Comparison of ENCODE assay signal across 1 cellular context in the genomic region with DNA sequence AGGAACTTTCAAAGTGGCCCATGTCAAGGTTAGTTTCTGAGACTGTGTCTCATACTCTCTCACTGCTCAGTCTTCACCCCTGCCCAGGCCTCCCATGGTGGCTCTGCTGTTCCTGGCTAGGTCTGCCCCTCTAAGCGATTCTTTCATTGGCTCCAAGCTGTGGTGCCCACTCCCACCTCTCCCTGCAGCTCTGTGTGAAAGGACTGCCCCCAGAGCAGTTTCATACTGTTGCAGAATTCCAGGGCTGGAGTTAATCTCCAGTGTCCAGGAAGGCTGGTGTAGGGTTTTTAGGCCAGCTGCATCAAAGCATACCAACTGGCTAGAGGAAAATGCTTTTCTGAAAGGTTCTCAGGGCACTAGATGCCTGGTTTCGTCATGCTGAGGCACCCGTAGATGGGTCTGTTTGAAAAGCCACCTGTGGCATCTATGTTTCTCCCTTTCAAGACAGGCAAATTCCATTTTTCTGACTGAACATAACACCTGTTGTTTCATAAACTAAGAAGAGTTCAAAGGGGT.
TF ChIP-seq lines count a peak whose summit lies in the region.

No MANE protein-coding gene starts in this region.

TF ChIP-seq in IMR-90, 13 proteins besides CTCF, POLR2A, EP300 and RAD21:
- no peak for TF ChIP-seq SMC3 (IDR thresholded peaks at IDR 0.05; ENCODE audit: low read depth, low read length)
- TF ChIP-seq NFE2L2 (IDR thresholded peaks at IDR 0.05; ENCODE audit: low read depth, low read length), result no peak
- TF ChIP-seq, protein P1, sequence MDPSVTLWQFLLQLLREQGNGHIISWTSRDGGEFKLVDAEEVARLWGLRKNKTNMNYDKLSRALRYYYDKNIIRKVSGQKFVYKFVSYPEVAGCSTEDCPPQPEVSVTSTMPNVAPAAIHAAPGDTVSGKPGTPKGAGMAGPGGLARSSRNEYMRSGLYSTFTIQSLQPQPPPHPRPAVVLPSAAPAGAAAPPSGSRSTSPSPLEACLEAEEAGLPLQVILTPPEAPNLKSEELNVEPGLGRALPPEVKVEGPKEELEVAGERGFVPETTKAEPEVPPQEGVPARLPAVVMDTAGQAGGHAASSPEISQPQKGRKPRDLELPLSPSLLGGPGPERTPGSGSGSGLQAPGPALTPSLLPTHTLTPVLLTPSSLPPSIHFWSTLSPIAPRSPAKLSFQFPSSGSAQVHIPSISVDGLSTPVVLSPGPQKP (IDR thresholded peaks at IDR 0.05; ENCODE audit: borderline replicate concordance, low read depth, low read length), result no peak
- no peak for TF ChIP-seq RFX5 (IDR thresholded peaks at IDR 0.05; ENCODE audit: low read depth, low read length)
- TF ChIP-seq RCOR1 (IDR thresholded peaks at IDR 0.05; ENCODE audit: insufficient replicate concordance, low read length), result no peak
- TF ChIP-seq, protein P2, sequence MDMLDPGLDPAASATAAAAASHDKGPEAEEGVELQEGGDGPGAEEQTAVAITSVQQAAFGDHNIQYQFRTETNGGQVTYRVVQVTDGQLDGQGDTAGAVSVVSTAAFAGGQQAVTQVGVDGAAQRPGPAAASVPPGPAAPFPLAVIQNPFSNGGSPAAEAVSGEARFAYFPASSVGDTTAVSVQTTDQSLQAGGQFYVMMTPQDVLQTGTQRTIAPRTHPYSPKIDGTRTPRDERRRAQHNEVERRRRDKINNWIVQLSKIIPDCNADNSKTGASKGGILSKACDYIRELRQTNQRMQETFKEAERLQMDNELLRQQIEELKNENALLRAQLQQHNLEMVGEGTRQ (IDR thresholded peaks at IDR 0.05; ENCODE audit: low read depth, low read length), result no peak
- no peak for TF ChIP-seq CEBPB (IDR thresholded peaks at IDR 0.05; ENCODE audit: low read depth, low read length)
- TF ChIP-seq MXI1 (IDR thresholded peaks at IDR 0.05; ENCODE audit: borderline replicate concordance, low read depth, low read length), result no peak
- no peak for TF ChIP-seq MAFK (IDR thresholded peaks at IDR 0.05; ENCODE audit: low read depth, low read length)
- TF ChIP-seq BHLHE40 (IDR thresholded peaks at IDR 0.05; ENCODE audit: low read depth, low read length), result no peak
